ENCODE assay signal across 20 cellular contexts in the genomic region with DNA sequence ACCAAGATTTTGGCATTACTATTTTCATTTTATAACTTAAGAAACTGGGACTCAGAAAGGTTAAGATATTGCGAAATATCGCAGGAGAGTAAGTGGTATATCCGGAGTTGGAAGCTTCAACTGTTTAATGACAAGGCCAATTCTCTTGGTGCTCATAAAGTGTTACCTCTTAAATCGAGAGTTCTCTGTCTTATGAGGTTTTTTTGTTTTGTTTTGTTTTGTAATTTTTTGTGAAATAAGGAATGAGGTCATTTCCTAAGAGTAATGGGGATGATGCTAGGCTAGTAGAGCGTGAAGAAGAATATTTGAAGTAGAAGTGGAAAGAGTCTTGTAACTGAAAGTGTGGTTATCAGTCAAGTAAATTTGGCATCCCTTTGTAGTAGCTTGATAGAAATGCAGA.
DNase-seq lines count a peak whose midpoint lies in the region; ATAC-seq, FAIRE-seq and TF ChIP-seq lines count a peak whose summit lies in the region.
"Had no signal": no experiment of that assay in that cellular context is flagged by ENCODE, and none has a peak within 500 bp of the region (broad histone marks: within the 10 kb centered on the region; RNA-seq: fewer than 3 reads in every experiment).

No MANE protein-coding gene starts in this region.

- no peaks in the 10 kb centered on the region for H3K4me1 Mint-ChIP-seq in activated naive CD4-positive, alpha-beta T cell treated with anti-CD3 and anti-CD28 coated beads, Interleukin-2, amount 10 ng/mL, durations not matched to agents 7 days and 5 days

- no TSS peak for BruUV-seq in GM12878 (replicated peaks; lab: Mats Ljungman, UMichigan)

- TF ChIP-seq EP300 in GM12878 (IDR thresholded peaks at IDR 0.05; ENCODE audit: borderline replicate concordance in 1 of 2, control insufficient read depth in 1 of 2, low read depth in 2 of 2, low read length in 2 of 2) = no peak

- H4K20me1 ChIP-seq in GM12878 (ENCODE audit: control insufficient read depth, insufficient read depth) = no peaks in the 10 kb centered on the region

- no peak overlapping the region for H3K27ac Mint-ChIP-seq in activated naive CD4-positive, alpha-beta T cell treated with anti-CD3 and anti-CD28 coated beads, Interleukin-2, amount 10 ng/mL, durations not matched to agents 7 days and 5 days
- H3K27ac Mint-ChIP-seq: CD8-positive, alpha-beta T cell had no signal

- no peaks in the 10 kb centered on the region for H3K9me3 Mint-ChIP-seq in activated naive CD4-positive, alpha-beta T cell treated with anti-CD3 and anti-CD28 coated beads, Interleukin-2, amount 10 ng/mL, durations not matched to agents 7 days and 5 days
- H3K9me3 Mint-ChIP-seq: CD8-positive, alpha-beta T cell had no signal

- SMC1A ChIA-PET in GM12878 (lab: Charles Lee; ENCODE audit: uncharacterized antibody, unreplicated experiment) = no interaction called here

- H3K4me3 Mint-ChIP-seq in activated naive CD4-positive, alpha-beta T cell treated with anti-CD3 and anti-CD28 coated beads, Interleukin-2, amount 10 ng/mL, durations not matched to agents 7 days and 5 days = no peak overlapping the region
- H3K4me3 Mint-ChIP-seq: CD8-positive, alpha-beta T cell had no signal

- H3K4me2 ChIP-seq in GM12878 (ENCODE audit: control insufficient read depth, insufficient read depth) = no peak overlapping the region

- WGBS in GM12878 (ENCODE audit: insufficient coverage, insufficient replicate concordance, low lambda C conversion rate, missing lambda C conversion rate) = 67% methylated on average over 5 of the region's 5 CpGs
- WGBS in aorta, 2 donors = 77 to 89% methylated on average over 5 of the region's 5 CpGs

- in situ Hi-C loops in GM12878 (cut with MboI) = no loop called here

- no peak overlapping the region for H3K27ac ChIP-seq in right atrium auricular region
- no peak overlapping the region for H3K27ac ChIP-seq in GM12878 (ENCODE audit: control insufficient read depth, insufficient read depth)
- H3K27ac ChIP-seq in aorta (ENCODE audit: low read depth in 1 of 2, low read length in 2 of 2) = no peak overlapping the region
- H3K27ac ChIP-seq: sigmoid colon, upper lobe of left lung had no signal

- H2AFZ ChIP-seq in GM12878 (ENCODE audit: control insufficient read depth, low read depth, low read length) = no peak overlapping the region

- DNase-seq in Right ventricle myocardium superior = no peak
- DNase-seq in right atrium auricular region (ENCODE audit: low spot score) = no peak
- no peak for DNase-seq in GM12878 (ENCODE audit: low read depth, low spot score)
- no peak for DNase-seq in aorta
- DNase-seq in activated naive CD4-positive, alpha-beta T cell treated with anti-CD3 and anti-CD28 coated beads, Interleukin-2, amount 10 ng/mL, durations not matched to agents 7 days and 5 days = no peak
- no peak for DNase-seq in HuH-7.5 (ENCODE audit: low spot score)
- no peak for DNase-seq in activated CD4-positive, alpha-beta T cell treated with anti-CD3 and anti-CD28 coated beads for 1 hour
- DNase-seq: activated CD4-positive, CD25-positive, alpha-beta regulatory T cell treated with anti-CD3 and anti-CD28 coated beads, Interleukin-2, amount 50 U/mL, for 72 hours; activated CD8-positive, alpha-beta memory T cell treated with anti-CD3 and anti-CD28 coated beads, Interleukin-2, amount 50 U/mL, for 48 hours; activated naive CD4-positive, alpha-beta T cell treated with anti-CD3 and anti-CD28 coated beads, Interleukin-2, amount 50 U/mL, for 16 hours; CD8-positive, alpha-beta T cell; GF-D8; NCI-H146; NCI-H526; sigmoid colon; stimulated activated CD4-positive, alpha-beta T cell treated with anti-CD3 and anti-CD28 coated beads, Interleukin-4, amount 100 ng/mL, for 4 hours; upper lobe of left lung had no signal

- no peaks in the 10 kb centered on the region for H3K27me3 ChIP-seq in right atrium auricular region
- H3K27me3 ChIP-seq in GM12878 (replicated peaks in 1 of 2; ENCODE audit: control insufficient read depth in 2 of 2, insufficient read depth in 2 of 2, low read length in 1 of 2) = no peaks in the 10 kb centered on the region
- H3K27me3 ChIP-seq in aorta (ENCODE audit: control insufficient read depth in 1 of 2, insufficient read depth in 2 of 2, low read length in 1 of 2) = no peaks in the 10 kb centered on the region
- H3K27me3 ChIP-seq: breast epithelium, sigmoid colon, upper lobe of left lung had no signal

- no peaks in the 10 kb centered on the region for H3K36me3 Mint-ChIP-seq in activated naive CD4-positive, alpha-beta T cell treated with anti-CD3 and anti-CD28 coated beads, Interleukin-2, amount 10 ng/mL, durations not matched to agents 7 days and 5 days
- H3K36me3 Mint-ChIP-seq: CD8-positive, alpha-beta T cell had no signal

- TF ChIP-seq CTCF in right atrium auricular region (IDR thresholded peaks at IDR 0.05) = no peak
- TF ChIP-seq CTCF in GM12878 (IDR thresholded peaks at IDR 0.05 in 2 of 3, conservative IDR thresholded peaks at IDR 0.05 in 1 of 3; ENCODE audit: control insufficient read depth in 2 of 3, extremely low read depth in 1 of 3, insufficient read depth in 1 of 3, low read depth in 3 of 3, low read length in 3 of 3) = no peak

- FAIRE-seq in GM12878 (lab: Jason Lieb, UNC) = no peak
- FAIRE-seq: A204.1 had no signal

- H3K4me3 ChIP-seq in right atrium auricular region = no peak overlapping the region
- no peak overlapping the region for H3K4me3 ChIP-seq in GM12878
- no peak overlapping the region for H3K4me3 ChIP-seq in aorta (ENCODE audit: low read length in 2 of 2)
- H3K4me3 ChIP-seq: breast epithelium, sigmoid colon, upper lobe of left lung had no signal

- no peaks in the 10 kb centered on the region for H3K9me3 ChIP-seq in right atrium auricular region
- no peaks in the 10 kb centered on the region for H3K9me3 ChIP-seq in GM12878 (replicated peaks; ENCODE audit: control insufficient read depth, insufficient read depth, low read length)
- no peaks in the 10 kb centered on the region for H3K9me3 ChIP-seq in aorta (ENCODE audit: control insufficient read depth, low read length)
- H3K9me3 ChIP-seq: breast epithelium, sigmoid colon, upper lobe of left lung had no signal

- no peak for TF ChIP-seq POLR2A in GM12878 (IDR thresholded peaks at IDR 0.05; ENCODE audit: low read depth, low read length)

- POLR2A ChIA-PET in GM12878 (lab: Charles Lee) = no interaction called here

- H3K79me2 ChIP-seq in GM12878 (ENCODE audit: control insufficient read depth, insufficient read depth, low read length) = no peaks in the 10 kb centered on the region

- RAD21 ChIA-PET in GM12878 (lab: Charles Lee; ENCODE audit: unreplicated experiment) = no interaction called here

- H3K4me1 ChIP-seq in right atrium auricular region (no peaks in the 10 kb centered on the region), GM12878 (ENCODE audit: control insufficient read depth, insufficient read depth, low read length) (no peaks in the 10 kb centered on the region), aorta (ENCODE audit: control insufficient read depth in 1 of 2, insufficient read depth in 2 of 2, low read length in 2 of 2) (no peaks in the 10 kb centered on the region)
- H3K4me1 ChIP-seq: breast epithelium, sigmoid colon, upper lobe of left lung had no signal

- intact Hi-C loops in Right ventricle myocardium superior (cut with DNase I) = no loop called here
- intact Hi-C loops in GM12878 (cut with micrococcal nuclease; ENCODE audit: unreplicated experiment) = no loop called here
- intact Hi-C loops in aorta (cut with DNase I) = no loop called here

- no peak overlapping the region for H3K9ac ChIP-seq in GM12878 (ENCODE audit: control insufficient read depth, insufficient read depth, low read length)

- TF ChIP-seq RAD21 in GM12878 (IDR thresholded peaks at IDR 0.05; ENCODE audit: insufficient read depth, low read depth, low read length) = no peak

- CTCF ChIA-PET in GM12878 (lab: Yijun Ruan, JAX) = no interaction called here
- CTCF ChIA-PET in activated naive CD4-positive, alpha-beta T cell treated with anti-CD3 and anti-CD28 coated beads, Interleukin-2, amount 10 ng/mL, durations not matched to agents 7 days and 5 days (lab: Charles Lee) = no interaction called here

- no peaks in the 10 kb centered on the region for H3K27me3 Mint-ChIP-seq in activated naive CD4-positive, alpha-beta T cell treated with anti-CD3 and anti-CD28 coated beads, Interleukin-2, amount 10 ng/mL, durations not matched to agents 7 days and 5 days

- ATAC-seq in Right ventricle myocardium superior (ENCODE audit: poor library complexity) (peak; percentile 81), HG02938 (IDR thresholded peaks at IDR 0.05; ENCODE audit: unreplicated experiment) (peak; percentile 46), GM12878 (peak; percentile 88), aorta (ENCODE audit: low FRiP score) (peak; percentile 57)
- ATAC-seq: CD8-positive, alpha-beta T cell had no signal

- no peaks in the 10 kb centered on the region for H3K36me3 ChIP-seq in right atrium auricular region
- H3K36me3 ChIP-seq in GM12878 (ENCODE audit: control insufficient read depth in 2 of 2, insufficient read depth in 2 of 2, low read length in 1 of 2) = no peaks in the 10 kb centered on the region
- H3K36me3 ChIP-seq in aorta (ENCODE audit: control insufficient read depth in 1 of 2, insufficient read depth in 2 of 2, low read length in 1 of 2) = no peaks in the 10 kb centered on the region
- H3K36me3 ChIP-seq: breast epithelium, sigmoid colon, upper lobe of left lung had no signal

TF ChIP-seq in GM12878, 131 proteins besides CTCF, POLR2A, EP300 and RAD21 (continues in another document):
- TF ChIP-seq RUNX3 (IDR thresholded peaks at IDR 0.05; ENCODE audit: low read length) = peak; percentile 75
- TF ChIP-seq FOXM1 (IDR thresholded peaks at IDR 0.05; ENCODE audit: low read depth, low read length) = peak; percentile 19; the same call in 1 of the 2 replicates
- TF ChIP-seq RB1 (IDR thresholded peaks at IDR 0.05; ENCODE audit: borderline replicate concordance) = no peak
- TF ChIP-seq, protein P1, sequence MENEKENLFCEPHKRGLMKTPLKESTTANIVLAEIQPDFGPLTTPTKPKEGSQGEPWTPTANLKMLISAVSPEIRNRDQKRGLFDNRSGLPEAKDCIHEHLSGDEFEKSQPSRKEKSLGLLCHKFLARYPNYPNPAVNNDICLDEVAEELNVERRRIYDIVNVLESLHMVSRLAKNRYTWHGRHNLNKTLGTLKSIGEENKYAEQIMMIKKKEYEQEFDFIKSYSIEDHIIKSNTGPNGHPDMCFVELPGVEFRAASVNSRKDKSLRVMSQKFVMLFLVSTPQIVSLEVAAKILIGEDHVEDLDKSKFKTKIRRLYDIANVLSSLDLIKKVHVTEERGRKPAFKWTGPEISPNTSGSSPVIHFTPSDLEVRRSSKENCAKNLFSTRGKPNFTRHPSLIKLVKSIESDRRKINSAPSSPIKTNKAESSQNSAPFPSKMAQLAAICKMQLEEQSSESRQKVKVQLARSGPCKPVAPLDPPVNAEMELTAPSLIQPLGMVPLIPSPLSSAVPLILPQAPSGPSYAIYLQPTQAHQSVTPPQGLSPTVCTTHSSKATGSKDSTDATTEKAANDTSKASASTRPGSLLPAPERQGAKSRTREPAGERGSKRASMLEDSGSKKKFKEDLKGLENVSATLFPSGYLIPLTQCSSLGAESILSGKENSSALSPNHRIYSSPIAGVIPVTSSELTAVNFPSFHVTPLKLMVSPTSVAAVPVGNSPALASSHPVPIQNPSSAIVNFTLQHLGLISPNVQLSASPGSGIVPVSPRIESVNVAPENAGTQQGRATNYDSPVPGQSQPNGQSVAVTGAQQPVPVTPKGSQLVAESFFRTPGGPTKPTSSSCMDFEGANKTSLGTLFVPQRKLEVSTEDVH (IDR thresholded peaks at IDR 0.05; ENCODE audit: low read depth, partially characterized antibody) = no peak
